Comparison of ENCODE assay signal across 9 cellular contexts in genomic region chr2:172705352-172705751, GRCh38. TPM values are rescaled to one million over a fixed set of nuclear protein-coding genes. Genes with fewer than 3 reads are reported as not detected.
"Had no signal": no experiment of that assay in that cellular context is flagged by ENCODE, and none has a peak within 500 bp of the region (broad histone marks: within the 10 kb centered on the region; RNA-seq: fewer than 3 reads in every experiment).

No MANE protein-coding gene starts in this region.

- ATAC-seq: HCT116 had no signal

- H3K27ac ChIP-seq: GM23248 had no signal

- H3K36me3 ChIP-seq: HAP-1 had no signal

- H3K4me1 ChIP-seq: HAP-1 had no signal

- H3K9me3 ChIP-seq: HAP-1 had no signal

- H3K4me3 Mint-ChIP-seq: GM23338, H9, HFFc6 had no signal

- H3K4me1 Mint-ChIP-seq: GM23338, H9 had no signal

- H2AFZ ChIP-seq: GM23248, GM23338 had no signal

- H3K9ac ChIP-seq: GM23248 had no signal

- H3K4me3 ChIP-seq: GM23248, GM23338, HAP-1 had no signal

- DNase-seq: GM23248, GOT3, H7, H9, HCEC 1CT, HFFc6 had no signal

- H3K4me2 ChIP-seq: GM23338 had no signal

- H3K9me3 Mint-ChIP-seq: HFFc6 had no signal

- H3K27ac Mint-ChIP-seq: GM23338, H9, HFFc6 had no signal

RNA-seq across cellular contexts. Expression of gene RAPGEF4, which starts 30.3 kb away (rescaled TPM):
- polyA plus RNA-seq: GM23248 had no signal
